In genomic region chr6:37170273-37171140, GRCh38 we compare ENCODE assay signal across 8 cellular contexts. TPM values are rescaled to one million over a fixed set of nuclear protein-coding genes. Genes with fewer than 3 reads are reported as not detected.
DNase-seq lines count a peak whose midpoint lies in the region; ATAC-seq and TF ChIP-seq lines count a peak whose summit lies in the region.

No MANE protein-coding gene starts in this region.

- no peaks in the 10 kb centered on the region for H3K27me3 Mint-ChIP-seq in nephron (ENCODE audit: low read depth)

- POLR2A ChIA-PET in AG04450 (lab: Yijun Ruan, JAX): interaction anchor here (0.5 to 4.0 kb wide), 14 partner anchors 9 to 533 kb away, joined by 4 to 49 read pairs (median 7); no protein-coding TSS in a partner anchor

- H3K4me2 ChIP-seq in fibroblast of lung (ENCODE audit: extremely low read depth, insufficient read depth, low read length): peak overlapping the region; percentile 88

- peaks cover 6% of the 10 kb centered on the region for H3K4me1 ChIP-seq in fibroblast of lung (ENCODE audit: control insufficient read depth, extremely low read depth, insufficient read depth, low read length)
- H3K4me1 ChIP-seq in aorta (ENCODE audit: control insufficient read depth in 1 of 2, insufficient read depth in 2 of 2, low read length in 2 of 2): peaks cover 0 to 4% of the 10 kb centered on the region in 2 donors

- H3K36me3 Mint-ChIP-seq in nephron (ENCODE audit: low read depth): peaks cover 25% of the 10 kb centered on the region

- no peaks in the 10 kb centered on the region for H3K27me3 ChIP-seq in AG04450 (ENCODE audit: control insufficient read depth, insufficient read depth, low read length)
- no peaks in the 10 kb centered on the region for H3K27me3 ChIP-seq in fibroblast of lung (ENCODE audit: control insufficient read depth, insufficient read depth, low read length)
- H3K27me3 ChIP-seq in aorta (ENCODE audit: control insufficient read depth in 1 of 2, insufficient read depth in 2 of 2, low read length in 1 of 2): no peaks in the 10 kb centered on the region

- peak overlapping the region; percentile 59 to 93 (median 84) for H3K27ac Mint-ChIP-seq in nephron

- intact Hi-C loops in aorta (cut with DNase I): loop anchor here (1.0 to 5.0 kb wide), 2 partner anchors 38 to 111 kb away; no protein-coding TSS in a partner anchor

- ATAC-seq in GM18519 (IDR thresholded peaks at IDR 0.05; ENCODE audit: low FRiP score, unreplicated experiment) (peak; percentile 15), HG03025 (IDR thresholded peaks at IDR 0.05; ENCODE audit: low FRiP score, unreplicated experiment) (peak; percentile 5), aorta (ENCODE audit: low FRiP score) (peak; percentile 10)

- H3K4me3 ChIP-seq in AG04450 (ENCODE audit: low read depth, low read length) (peak overlapping the region; percentile 95), fibroblast of lung (replicated peaks in 1 of 4; ENCODE audit: control extremely low read depth in 1 of 4, insufficient read depth in 1 of 4, low read depth in 3 of 4, low read length in 4 of 4) (peak overlapping the region; percentile 58 to 95 (median 73)), aorta (ENCODE audit: low read length in 2 of 2) (peak overlapping the region; percentile 14 to 99)

- H3K27ac ChIP-seq in AG04450 (ENCODE audit: low read depth, low read length) (peak overlapping the region; percentile 88), fibroblast of lung (ENCODE audit: insufficient read depth, low read length) (peak overlapping the region; percentile 82), aorta (ENCODE audit: low read depth in 1 of 2, low read length in 2 of 2) (peak overlapping the region; percentile 29 to 64)

- H2AFZ ChIP-seq in fibroblast of lung (ENCODE audit: low read length): no peak overlapping the region

- CTCF ChIA-PET in AG04450 (lab: Charles Lee): interaction anchor here (0.6 to 4.7 kb wide), 15 partner anchors 9 to 319 kb away, joined by 3 to 92 read pairs (median 9); no protein-coding TSS in a partner anchor

- H3K79me2 ChIP-seq in fibroblast of lung (ENCODE audit: control insufficient read depth, insufficient read depth, low read length): peaks cover 20% of the 10 kb centered on the region

- no peaks in the 10 kb centered on the region for H4K20me1 ChIP-seq in fibroblast of lung (ENCODE audit: control insufficient read depth, extremely low read depth, insufficient read depth, low read length)

- peak overlapping the region; percentile 83 to 92 (median 90) for H3K4me3 Mint-ChIP-seq in nephron

- H3K9me3 Mint-ChIP-seq in nephron: no peaks in the 10 kb centered on the region

- peak; percentile 30; the same call in 1 of the 2 replicates for TF ChIP-seq CTCF in AG04450 (IDR thresholded peaks at IDR 0.05; ENCODE audit: low read depth, low read length)
- TF ChIP-seq CTCF in fibroblast of lung (conservative IDR thresholded peaks at IDR 0.05 in 1 of 2, IDR thresholded peaks at IDR 0.05 in 1 of 2; ENCODE audit: low read depth in 1 of 2, low read length in 2 of 2): peak; percentile 5 to 9
- TF ChIP-seq CTCF in nephron (IDR thresholded peaks at IDR 0.05; ENCODE audit: unreplicated experiment in 3 of 3): peak; percentile 28 to 35 (median 32)

- H3K9ac ChIP-seq in fibroblast of lung (ENCODE audit: insufficient read depth, low read length): peak overlapping the region; percentile 78

- WGBS in aorta, 2 donors: 1% methylated on average over 62 to 89 of the region's 89 CpGs

- DNase-seq in AG04450 (ENCODE audit: low read depth, low spot score) (no peak), NCI-H526 (lab: John Stamatoyannopoulos, UW) (peak; percentile 40 to 73), fibroblast of lung (ENCODE audit: low read depth in 2 of 2) (peak in 1 of 2 donors; percentile 44), aorta (peak; percentile 78 to 85)
- DNase-seq in activated CD8-positive, alpha-beta memory T cell treated with anti-CD3 and anti-CD28 coated beads, Interleukin-2, amount 50 U/mL, for 48 hours: peak; percentile 83

- peaks cover 45% of the 10 kb centered on the region for H3K4me1 Mint-ChIP-seq in nephron

- H3K9me3 ChIP-seq in AG04450 (ENCODE audit: control insufficient read depth, insufficient read depth, low read length): peaks cover 7% of the 10 kb centered on the region; the same call in 1 of the 2 replicates
- H3K9me3 ChIP-seq in fibroblast of lung (ENCODE audit: control insufficient read depth, insufficient read depth, low read depth, low read length): no peaks in the 10 kb centered on the region
- H3K9me3 ChIP-seq in aorta (ENCODE audit: control insufficient read depth, low read length): no peaks in the 10 kb centered on the region

- H3K36me3 ChIP-seq in fibroblast of lung (ENCODE audit: control insufficient read depth, insufficient read depth, low read length): peaks cover 15% of the 10 kb centered on the region
- H3K36me3 ChIP-seq in aorta (ENCODE audit: control insufficient read depth in 1 of 2, insufficient read depth in 2 of 2, low read length in 1 of 2): peaks cover 5% of the 10 kb centered on the region in 2 donors

RNA-seq across cellular contexts. Expression of gene PIM1, which starts 0.6 kb away (rescaled TPM):
- 35.3 and 37.5 TPM in 2 replicates for polyA plus RNA-seq in AG04450 (2011; rRNA removed)
- polyA minus RNA-seq in AG04450 (2011; rRNA and poly(A)+ RNA removed): 55.6 and 64.5 TPM in 2 replicates
- 22.8 and 25.7 TPM in 2 replicates for total RNA-seq in fibroblast of lung
- 13.4 and 13.8 TPM in 2 replicates for polyA plus RNA-seq in fibroblast of lung
- polyA plus RNA-seq in fibroblast of lung (2012): 16.7 and 20.5 TPM in 2 replicates
- 31.2 and 45.0 TPM in 2 replicates for polyA minus RNA-seq in fibroblast of lung (ENCODE audit: low replicate concordance)
- 10 to 100 TPM; 42.7 to 54.2 TPM for total RNA-seq in aorta
- polyA plus RNA-seq in aorta: 10 to 100 TPM; 17.2 to 24.8 TPM
